In the genomic region with DNA sequence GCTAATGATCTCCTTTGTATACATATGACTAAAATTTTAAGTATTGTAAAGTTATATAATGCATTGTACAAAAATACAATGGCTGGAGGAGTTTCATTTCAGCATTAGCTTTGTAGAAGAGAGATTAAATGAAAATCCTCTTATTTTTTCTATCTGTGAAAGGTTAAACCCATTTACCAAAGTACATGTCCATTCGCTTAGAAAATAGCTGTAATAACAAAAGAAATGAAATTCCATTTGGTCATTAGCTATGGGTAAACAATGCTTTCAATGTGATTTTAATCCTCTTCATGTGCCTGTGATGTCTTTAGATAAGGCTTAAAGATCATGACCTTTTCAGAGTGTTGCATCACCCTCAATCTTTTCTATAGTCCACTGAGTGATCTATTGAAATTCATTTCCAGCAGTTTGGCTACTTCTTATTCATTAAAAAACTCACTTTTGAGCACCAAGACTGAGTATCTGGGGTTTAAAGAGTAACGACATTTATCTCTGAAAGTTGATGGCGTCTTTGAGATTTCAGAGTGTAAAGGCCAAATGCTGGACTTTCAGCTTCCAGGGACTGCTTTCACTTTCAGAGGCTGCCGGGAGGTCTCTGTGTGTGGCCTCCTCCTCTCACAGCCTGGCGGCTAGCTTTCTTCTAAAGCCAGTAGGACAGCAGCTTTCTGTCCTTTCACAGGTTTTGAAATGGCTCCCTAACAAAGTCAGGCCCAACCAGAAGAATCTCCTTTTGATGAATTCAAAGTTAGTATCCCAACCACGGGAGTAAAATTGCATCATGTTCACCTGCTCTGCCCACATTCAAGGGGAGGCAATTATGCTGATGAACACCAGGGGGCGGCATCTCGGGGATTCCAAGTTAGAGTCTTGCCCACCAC, we compare ENCODE assay signal across 8 cellular contexts.
DNase-seq lines count a peak whose midpoint lies in the region; ATAC-seq and TF ChIP-seq lines count a peak whose summit lies in the region.

No MANE protein-coding gene starts in this region.

- H3K27me3 ChIP-seq in HL-60 (ENCODE audit: insufficient read depth, poor library complexity, severe bottlenecking) (no peaks in the 10 kb centered on the region), mesenchymal stem cell (ENCODE audit: control insufficient read depth in 1 of 2, insufficient read depth in 1 of 2, low read length in 2 of 2) (no peaks in the 10 kb centered on the region)

- H3K14ac ChIP-seq in mesenchymal stem cell (ENCODE audit: low read length in 2 of 2), result no peak overlapping the region

- H3K4ac ChIP-seq in mesenchymal stem cell (ENCODE audit: low read depth in 1 of 2, low read length in 2 of 2), result no peak overlapping the region

- no peak overlapping the region for H4K91ac ChIP-seq in mesenchymal stem cell (ENCODE audit: low read length)

- no peak overlapping the region for H3K23ac ChIP-seq in mesenchymal stem cell (ENCODE audit: low read length in 2 of 2)

- H3K18ac ChIP-seq in mesenchymal stem cell (ENCODE audit: low read depth in 1 of 2, low read length in 2 of 2), result no peak overlapping the region

- no peak overlapping the region for H2BK15ac ChIP-seq in mesenchymal stem cell (ENCODE audit: low read depth, poor library complexity, severe bottlenecking)

- TF ChIP-seq CTCF in HL-60 (IDR thresholded peaks at IDR 0.05; ENCODE audit: insufficient read depth, low read length), result peak; percentile 21

- no peak overlapping the region for H2AK5ac ChIP-seq in mesenchymal stem cell (ENCODE audit: low read length, severe bottlenecking)

- no peaks in the 10 kb centered on the region for H3K4me1 ChIP-seq in mesenchymal stem cell (ENCODE audit: control insufficient read depth, insufficient read depth, low read depth, low read length)

- H3K9me3 ChIP-seq in mesenchymal stem cell (ENCODE audit: control insufficient read depth, low read length), result no peaks in the 10 kb centered on the region

- no peaks in the 10 kb centered on the region for H3K79me1 ChIP-seq in mesenchymal stem cell (replicated peaks; ENCODE audit: low read length, poor library complexity, severe bottlenecking)

- DNase-seq in NCI-H2196 (lab: John Stamatoyannopoulos, UW; ENCODE audit: unreplicated experiment), result peak; percentile 5
- no peak for DNase-seq in NCI-H2196 treated with DMSO at 0.1 percent for 48 hours (lab: John Stamatoyannopoulos, UW; ENCODE audit: unreplicated experiment)
- DNase-seq in HL-60 (ENCODE audit: low read depth in 1 of 2, low spot score in 1 of 2), result peak; percentile 1 to 14
- DNase-seq in UCSD-AML1 (lab: John Stamatoyannopoulos, UW; ENCODE audit: unreplicated experiment), result peak; percentile 14
- peak; percentile 7 for DNase-seq in mesenchymal stem cell

- H2AFZ ChIP-seq in mesenchymal stem cell (ENCODE audit: low read depth, low read length), result no peak overlapping the region

- H3K27ac ChIP-seq in HL-60 (replicated peaks) (no peak overlapping the region), mesenchymal stem cell (ENCODE audit: low read length, poor library complexity, severe bottlenecking) (no peak overlapping the region)

- no peak for ATAC-seq in GM21447 (IDR thresholded peaks at IDR 0.05; ENCODE audit: unreplicated experiment)
- no peak for ATAC-seq in HG03565 (IDR thresholded peaks at IDR 0.05; ENCODE audit: unreplicated experiment)
- ATAC-seq in GM19023 (IDR thresholded peaks at IDR 0.05; ENCODE audit: unreplicated experiment), result no peak

- no peaks in the 10 kb centered on the region for H3K36me3 ChIP-seq in mesenchymal stem cell (ENCODE audit: control insufficient read depth in 1 of 2, insufficient read depth in 2 of 2, low read depth in 1 of 2, low read length in 2 of 2)

- no peak overlapping the region for H2BK12ac ChIP-seq in mesenchymal stem cell (ENCODE audit: low read length in 2 of 2)

- no peak overlapping the region for H3K9ac ChIP-seq in mesenchymal stem cell (ENCODE audit: low read length)

- no peak overlapping the region for H2BK5ac ChIP-seq in mesenchymal stem cell (ENCODE audit: low read depth, low read length, poor library complexity, severe bottlenecking)

- 48% methylated on average over 7 of the region's 8 CpGs for WGBS in mesenchymal stem cell

- H3K4me2 ChIP-seq in mesenchymal stem cell (ENCODE audit: low read length, poor library complexity, severe bottlenecking), result peak overlapping the region; percentile 42

- no peak overlapping the region for H2BK120ac ChIP-seq in mesenchymal stem cell (ENCODE audit: low read depth, low read length)

- no peak overlapping the region for H3K4me3 ChIP-seq in HL-60 (replicated peaks; ENCODE audit: insufficient read depth, low read length)
- no peak overlapping the region for H3K4me3 ChIP-seq in mesenchymal stem cell (ENCODE audit: insufficient read depth in 1 of 2, low read depth in 1 of 2, low read length in 2 of 2)

- no peak overlapping the region for H4K8ac ChIP-seq in mesenchymal stem cell (ENCODE audit: low read length)
